ENCODE assay signal across 16 cellular contexts in the genomic region with DNA sequence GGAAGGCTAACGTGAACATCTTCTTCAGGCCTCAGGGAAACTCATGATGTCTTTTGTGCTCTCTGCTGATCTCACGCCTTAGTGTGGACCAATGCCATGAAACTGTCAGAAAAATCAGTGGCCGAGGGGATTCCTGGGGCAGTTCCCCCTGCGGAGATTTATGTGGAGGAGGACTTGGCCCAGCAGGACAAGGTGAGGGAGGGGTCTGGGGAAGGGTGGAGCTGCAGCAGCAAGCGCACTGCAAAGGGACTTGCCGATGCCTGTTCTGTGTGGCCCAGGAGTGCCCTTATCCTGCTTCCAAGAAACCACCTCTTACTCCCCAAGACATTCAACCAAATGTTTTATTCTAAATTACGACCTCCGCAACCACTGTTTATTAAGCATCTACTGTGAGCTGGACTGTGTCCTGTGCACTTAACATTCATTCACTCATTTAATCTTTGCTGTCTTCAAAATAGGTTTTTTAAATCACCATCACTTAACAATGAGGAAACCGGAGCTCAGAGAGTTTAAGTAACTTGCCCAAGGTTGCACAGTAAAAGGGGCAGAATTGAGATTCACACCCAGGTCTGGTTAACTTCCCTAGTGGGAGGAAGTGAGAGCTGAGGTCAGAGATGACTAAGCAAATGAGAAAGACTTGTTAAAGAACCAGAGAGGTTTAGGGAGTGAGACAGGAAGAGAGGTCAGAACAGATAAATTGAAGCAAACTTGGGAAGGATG. TPM values are rescaled to one million over a fixed set of nuclear protein-coding genes. Genes with fewer than 3 reads are reported as not detected.
DNase-seq lines count a peak whose midpoint lies in the region; ATAC-seq and TF ChIP-seq lines count a peak whose summit lies in the region.
"Had no signal": no experiment of that assay in that cellular context is flagged by ENCODE, and none has a peak within 500 bp of the region (broad histone marks: within the 10 kb centered on the region; RNA-seq: fewer than 3 reads in every experiment).

No MANE protein-coding gene starts in this region.

- no peaks in the 10 kb centered on the region for H3K4me1 ChIP-seq in tibial artery
- H3K4me1 ChIP-seq: HAP-1 had no signal

- H3K27ac Mint-ChIP-seq in immature natural killer cell, result peak overlapping the region; percentile 46 to 83 (median 74)

- no peaks in the 10 kb centered on the region for H3K36me3 Mint-ChIP-seq in immature natural killer cell
- H3K36me3 Mint-ChIP-seq: brain had no signal

- DNase-seq in CMK (ENCODE audit: low read depth), result peak; percentile 9
- DNase-seq in H7, result peak; percentile 51
- peak; percentile 49 for DNase-seq in SKM-1 (lab: John Stamatoyannopoulos, UW; ENCODE audit: unreplicated experiment)
- peak; percentile 25 to 38 (median 28) for DNase-seq in immature natural killer cell
- DNase-seq in tibial artery, result no peak
- no peak for DNase-seq in NCI-H2171 treated with DMSO at 0.1 percent for 48 hours (lab: John Stamatoyannopoulos, UW)
- DNase-seq: activated gamma-delta T cell; effector memory CD4-positive, alpha-beta T cell; islet precursor cell; NCI-H2107 had no signal

- H3K36me3 ChIP-seq in H7 (replicated peaks; ENCODE audit: control insufficient read depth, insufficient read depth, low read length) (no peaks in the 10 kb centered on the region), tibial artery (no peaks in the 10 kb centered on the region)
- H3K36me3 ChIP-seq: HAP-1 had no signal

- H3K27me3 Mint-ChIP-seq in immature natural killer cell (ENCODE audit: low read depth in 3 of 3), result peaks cover 0 to 6% (median 0%) of the 10 kb centered on the region in 3 donors
- H3K27me3 Mint-ChIP-seq: brain had no signal

- H3K4me3 ChIP-seq in H7 (ENCODE audit: insufficient read depth, low read depth, low read length) (no peak overlapping the region), tibial artery (no peak overlapping the region)
- H3K4me3 ChIP-seq: HAP-1 had no signal

- ATAC-seq in HG03175 (IDR thresholded peaks at IDR 0.05; ENCODE audit: unreplicated experiment), result no peak
- ATAC-seq in HG02610 (IDR thresholded peaks at IDR 0.05; ENCODE audit: unreplicated experiment), result no peak

- H3K27ac ChIP-seq in tibial artery, result no peak overlapping the region
- H3K27ac ChIP-seq: HL-60 had no signal

- no peaks in the 10 kb centered on the region for H3K9me3 ChIP-seq in tibial artery
- H3K9me3 ChIP-seq: HAP-1 had no signal

- H3K4me1 Mint-ChIP-seq in immature natural killer cell, result peaks cover 17 to 20% of the 10 kb centered on the region in 2 donors
- H3K4me1 Mint-ChIP-seq: brain had no signal

- H3K9me3 Mint-ChIP-seq in immature natural killer cell, result no peaks in the 10 kb centered on the region

- no peaks in the 10 kb centered on the region for H3K27me3 ChIP-seq in H7 (ENCODE audit: control insufficient read depth, insufficient read depth, low read length)
- peaks cover 0 to 5% of the 10 kb centered on the region in 2 donors for H3K27me3 ChIP-seq in tibial artery

- TF ChIP-seq CTCF in tibial artery (IDR thresholded peaks at IDR 0.05), result no peak

- intact Hi-C loops in tibial artery (cut with DNase I; ENCODE audit: low total_unique reads), result no loop called here

- H3K4me3 Mint-ChIP-seq in immature natural killer cell, result peak overlapping the region; percentile 8 to 75 (median 46)
- H3K4me3 Mint-ChIP-seq: brain had no signal

RNA-seq across cellular contexts. Expression of a gene that starts 49.7 kb away (rescaled TPM):
- 0.52 and 0.83 TPM in 2 replicates for total RNA-seq in H7 (2014; rRNA removed; shearing (Covaris generic))
- under 1 TPM in 1 of 3 donors, not detected in 2; 0.28 TPM for polyA plus RNA-seq in immature natural killer cell
- total RNA-seq: OCI-LY7 had no signal

Comparison
In these comparisons a context has a peak if more than half of its experiments do, and no peak if none do; other contexts are left out.
1. DNase-seq: peak in CMK (single experiment), H7 (single experiment), SKM-1 (single experiment) and immature natural killer cell (3 of 3); none in tibial artery (0 of 2) and NCI-H2171 treated with DMSO at 0.1 percent for 48 hours (single experiment).